In genomic region chr20:46117704-46118467, GRCh38 we compare ENCODE assay signal across 8 cellular contexts. TPM values are rescaled to one million over a fixed set of nuclear protein-coding genes. Genes with fewer than 3 reads are reported as not detected.
DNase-seq lines count a peak whose midpoint lies in the region; ATAC-seq and TF ChIP-seq lines count a peak whose summit lies in the region.

TSS of gene CD40 (plus strand) at chr20:46118314. CDS start at chr20:46118344, 30 bp downstream.

- peak; percentile 38 for TF ChIP-seq POLR2A in HCT116 (IDR thresholded peaks at IDR 0.05; ENCODE audit: borderline replicate concordance, extremely low read depth, insufficient read depth, insufficient read length)

- peak within 1 kb of the TSS; percentile 62 for H3K4ac ChIP-seq in mesendoderm (ENCODE audit: low read depth, low read length)

- H3K9me3 ChIP-seq in HCT116 (ENCODE audit: control insufficient read depth in 1 of 2, insufficient read depth in 1 of 2, low read depth in 1 of 2, low read length in 2 of 2) (no peaks in the 10 kb centered on the region), endocrine pancreas (ENCODE audit: control insufficient read depth, low read length) (no peaks in the 10 kb centered on the region)

- H3K79me2 ChIP-seq in HCT116 (ENCODE audit: insufficient read depth, low read length) (peaks cover 12% of the 10 kb centered on the region), mesendoderm (ENCODE audit: control insufficient read depth, insufficient read depth, low read length) (no peaks in the 10 kb centered on the region)

- CTCF ChIA-PET in HCT116 (lab: Charles Lee) = no interaction called here
- CTCF ChIA-PET in activated CD8-positive, alpha-beta memory T cell treated with anti-CD3 and anti-CD28 coated beads, Interleukin-2, amount 10 ng/mL, durations not matched to agents 7 days and 5 days (lab: Charles Lee) = interaction anchor here (1.8 kb wide), 1 partner anchor 232 kb away, joined by 4 read pairs; no protein-coding TSS in a partner anchor

- no peak within 1 kb of the TSS for H2BK120ac ChIP-seq in mesendoderm (ENCODE audit: low read depth, low read length)

- peak within 1 kb of the TSS; percentile 91 for H3K4me3 ChIP-seq in GM06990 (replicated peaks; ENCODE audit: low read depth, low read length)
- peak within 1 kb of the TSS; percentile 71 to 74 for H3K4me3 ChIP-seq in HCT116 (replicated peaks in 1 of 2; ENCODE audit: low read depth in 1 of 2, low read length in 2 of 2)
- no peak within 1 kb of the TSS for H3K4me3 ChIP-seq in endocrine pancreas (ENCODE audit: control insufficient read depth, insufficient read depth, low read length)
- peak within 1 kb of the TSS; percentile 69 for H3K4me3 ChIP-seq in mesendoderm (ENCODE audit: low read length)

- peak within 1 kb of the TSS; percentile 94 for H3K56ac ChIP-seq in mesendoderm (ENCODE audit: low read length)

- H2BK15ac ChIP-seq in mesendoderm (replicated peaks; ENCODE audit: low read depth) = no peak within 1 kb of the TSS

- no peak for TF ChIP-seq RAD21 in HCT116 (IDR thresholded peaks at IDR 0.05; ENCODE audit: low read depth)

- H3K27ac Mint-ChIP-seq in activated CD8-positive, alpha-beta memory T cell treated with anti-CD3 and anti-CD28 coated beads, Interleukin-2, amount 10 ng/mL, durations not matched to agents 7 days and 5 days = no peak within 1 kb of the TSS

- no TSS peak for BruUV-seq in HCT116 (replicated peaks; lab: Mats Ljungman, UMichigan)

- intact Hi-C loops in HCT116 (cut with micrococcal nuclease) = no loop called here

- H3K36me3 ChIP-seq in GM06990 (ENCODE audit: control insufficient read depth, insufficient read depth, low read length) (peaks cover 13% of the 10 kb centered on the region), HCT116 (ENCODE audit: control insufficient read depth in 1 of 2, insufficient read depth in 2 of 2, low read length in 2 of 2) (peaks cover 0 to 5% of the 10 kb centered on the region in 2 experiments; a peak in 2 of 4 replicates), endocrine pancreas (ENCODE audit: control insufficient read depth, insufficient read depth, low read length) (no peaks in the 10 kb centered on the region), mesendoderm (ENCODE audit: control insufficient read depth, insufficient read depth, low read length) (no peaks in the 10 kb centered on the region)

- H3K27me3 ChIP-seq in GM06990 (replicated peaks; ENCODE audit: control insufficient read depth, insufficient read depth, low read length) (no peaks in the 10 kb centered on the region; the same call in 1 of the 2 replicates), HCT116 (ENCODE audit: insufficient read depth, low read length) (no peaks in the 10 kb centered on the region), endocrine pancreas (ENCODE audit: control insufficient read depth, insufficient read depth, low read length) (no peaks in the 10 kb centered on the region), mesendoderm (ENCODE audit: insufficient read depth, low read length, poor library complexity) (peaks cover 1% of the 10 kb centered on the region)

- H3K79me1 ChIP-seq in mesendoderm (ENCODE audit: low read length) = peaks cover 3% of the 10 kb centered on the region

- H3K27ac ChIP-seq in HCT116 (ENCODE audit: low read depth, low read length) = peak within 1 kb of the TSS; percentile 33
- no peak within 1 kb of the TSS for H3K27ac ChIP-seq in mesendoderm (ENCODE audit: low read depth, low read length)

- no peaks in the 10 kb centered on the region for H3K9me2 ChIP-seq in HCT116 (ENCODE audit: insufficient read depth)

- WGBS in mesendoderm (ENCODE audit: extremely low coverage, insufficient coverage, low lambda C conversion rate) = no CpG with 5 or more reads among the region's 40 CpGs

- H3K36me3 Mint-ChIP-seq in activated CD8-positive, alpha-beta memory T cell treated with anti-CD3 and anti-CD28 coated beads, Interleukin-2, amount 10 ng/mL, durations not matched to agents 7 days and 5 days = no peaks in the 10 kb centered on the region

- POLR2A ChIA-PET in HCT116 (lab: Charles Lee) = interaction anchor here (0.5 kb wide), 1 partner anchor 103 kb away, joined by 5 read pairs; no protein-coding TSS in a partner anchor

- H3K4me2 ChIP-seq in HCT116 (ENCODE audit: low read length) (peak within 1 kb of the TSS; percentile 83), mesendoderm (ENCODE audit: low read length) (peak within 1 kb of the TSS; percentile 82)

- H4K8ac ChIP-seq in mesendoderm (ENCODE audit: low read depth, low read length) = no peak within 1 kb of the TSS

- H3K9ac ChIP-seq in HCT116 (ENCODE audit: low read length) = peak within 1 kb of the TSS; percentile 59
- H3K9ac ChIP-seq in endocrine pancreas (ENCODE audit: control insufficient read depth, insufficient read depth, low read length) = peak within 1 kb of the TSS; percentile 62
- H3K9ac ChIP-seq in mesendoderm (ENCODE audit: low read length) = peak within 1 kb of the TSS; percentile 86

- no peaks in the 10 kb centered on the region for H3K9me3 Mint-ChIP-seq in activated CD8-positive, alpha-beta memory T cell treated with anti-CD3 and anti-CD28 coated beads, Interleukin-2, amount 10 ng/mL, durations not matched to agents 7 days and 5 days (ENCODE audit: low read depth)

- H3K4me3 Mint-ChIP-seq in activated CD8-positive, alpha-beta memory T cell treated with anti-CD3 and anti-CD28 coated beads, Interleukin-2, amount 10 ng/mL, durations not matched to agents 7 days and 5 days = peak within 1 kb of the TSS; percentile 76

- no peaks in the 10 kb centered on the region for H4K20me1 ChIP-seq in HCT116 (ENCODE audit: insufficient read depth)

- DNase-seq in GM06990 (ENCODE audit: extremely low read depth, insufficient read length) (peak; percentile 87), HCT116 (ENCODE audit: low read depth, low spot score) (peak; percentile 68), NCI-H2196 (lab: John Stamatoyannopoulos, UW; ENCODE audit: unreplicated experiment) (peak; percentile 94), mesendoderm (peak; percentile 95), NCI-H1436 treated with DMSO at 0.1 percent for 48 hours (lab: John Stamatoyannopoulos, UW) (no peak)
- peak; percentile 64 for DNase-seq in activated CD8-positive, alpha-beta memory T cell treated with anti-CD3 and anti-CD28 coated beads, Interleukin-2, amount 10 ng/mL, durations not matched to agents 7 days and 5 days
- DNase-seq in stimulated activated CD8-positive, alpha-beta memory T cell treated with anti-CD3 and anti-CD28 coated beads, Interleukin-15, amount 100 ng/mL, for 1 hour (ENCODE audit: low read depth) = peak; percentile 27

- peaks cover 8% of the 10 kb centered on the region for H3K27me3 Mint-ChIP-seq in activated CD8-positive, alpha-beta memory T cell treated with anti-CD3 and anti-CD28 coated beads, Interleukin-2, amount 10 ng/mL, durations not matched to agents 7 days and 5 days

- H2BK5ac ChIP-seq in mesendoderm (ENCODE audit: low read length) = no peak within 1 kb of the TSS

- TF ChIP-seq CTCF in GM06990 (IDR thresholded peaks at IDR 0.05; ENCODE audit: insufficient read depth, low read length, poor library complexity, severe bottlenecking) = no peak
- TF ChIP-seq CTCF in HCT116 (IDR thresholded peaks at IDR 0.05 in 2 of 3, conservative IDR thresholded peaks at IDR 0.05 in 1 of 3; ENCODE audit: borderline replicate concordance in 1 of 3, insufficient read depth in 1 of 3, low read depth in 2 of 3, low read length in 2 of 3) = no peak

- peaks cover 15% of the 10 kb centered on the region for H3K4me1 Mint-ChIP-seq in activated CD8-positive, alpha-beta memory T cell treated with anti-CD3 and anti-CD28 coated beads, Interleukin-2, amount 10 ng/mL, durations not matched to agents 7 days and 5 days

- no peak within 1 kb of the TSS for H2AK5ac ChIP-seq in mesendoderm (ENCODE audit: low read length)

- H2AFZ ChIP-seq in HCT116 (ENCODE audit: low read depth, low read length, poor library complexity, severe bottlenecking) = peak within 1 kb of the TSS; percentile 89

- no peak within 1 kb of the TSS for H4K5ac ChIP-seq in mesendoderm (ENCODE audit: low read length)

- H3K23ac ChIP-seq in mesendoderm (ENCODE audit: low read length) = no peak within 1 kb of the TSS

- RAD21 ChIA-PET in HCT116 (lab: Charles Lee; ENCODE audit: low non-redundant PET in 1 of 2, low total read pairs in 2 of 2, uncharacterized antibody in 2 of 2, unreplicated experiment in 2 of 2) = no interaction called here

- peak within 1 kb of the TSS; percentile 82 for H3K18ac ChIP-seq in mesendoderm (ENCODE audit: low read length)

- peak; percentile 98 for ATAC-seq in HCT116
- peak; percentile 89 for ATAC-seq in activated CD8-positive, alpha-beta memory T cell treated with anti-CD3 and anti-CD28 coated beads, Interleukin-2, amount 10 ng/mL, durations not matched to agents 7 days and 5 days

- H3K4me1 ChIP-seq in HCT116 (ENCODE audit: control insufficient read depth in 1 of 2, insufficient read depth in 2 of 2, low read length in 2 of 2) = peaks cover 11 to 15% of the 10 kb centered on the region in 2 experiments
- H3K4me1 ChIP-seq in endocrine pancreas (ENCODE audit: control insufficient read depth, insufficient read depth, low read length) = no peaks in the 10 kb centered on the region
- H3K4me1 ChIP-seq in mesendoderm (ENCODE audit: control insufficient read depth, low read depth, low read length) = peaks cover 2% of the 10 kb centered on the region

TF ChIP-seq in HCT116, 20 proteins besides CTCF, POLR2A, EP300 and RAD21 (continues in another document):
- TF ChIP-seq ELF1 (IDR thresholded peaks at IDR 0.05; ENCODE audit: borderline replicate concordance, low read depth) (no peak), POLR2AphosphoS5 (IDR thresholded peaks at IDR 0.05; ENCODE audit: low read depth, low read length) (peak; percentile 82), ATF3 (IDR thresholded peaks at IDR 0.05) (no peak)

RNA-seq across cellular contexts. Expression of gene CD40, which starts in this region (rescaled TPM):
- total RNA-seq in HCT116 (2021; ENCODE audit: unreplicated experiment) = 21.3 TPM
- 29.4 and 30.2 TPM in 2 replicates for polyA plus RNA-seq in HCT116 (2012)
- 1 to 10 TPM; 1.3 to 2.2 TPM for total RNA-seq in activated CD8-positive, alpha-beta memory T cell treated with anti-CD3 and anti-CD28 coated beads, Interleukin-2, amount 10 ng/mL, durations not matched to agents 7 days and 5 days
- 8.0 TPM for polyA plus RNA-seq in mesendoderm (2013, experiment 1 of 2)
- 7.9 TPM for polyA plus RNA-seq in mesendoderm (2013, experiment 2 of 2)
